ENCODE assay signal across 8 cellular contexts in the genomic region with DNA sequence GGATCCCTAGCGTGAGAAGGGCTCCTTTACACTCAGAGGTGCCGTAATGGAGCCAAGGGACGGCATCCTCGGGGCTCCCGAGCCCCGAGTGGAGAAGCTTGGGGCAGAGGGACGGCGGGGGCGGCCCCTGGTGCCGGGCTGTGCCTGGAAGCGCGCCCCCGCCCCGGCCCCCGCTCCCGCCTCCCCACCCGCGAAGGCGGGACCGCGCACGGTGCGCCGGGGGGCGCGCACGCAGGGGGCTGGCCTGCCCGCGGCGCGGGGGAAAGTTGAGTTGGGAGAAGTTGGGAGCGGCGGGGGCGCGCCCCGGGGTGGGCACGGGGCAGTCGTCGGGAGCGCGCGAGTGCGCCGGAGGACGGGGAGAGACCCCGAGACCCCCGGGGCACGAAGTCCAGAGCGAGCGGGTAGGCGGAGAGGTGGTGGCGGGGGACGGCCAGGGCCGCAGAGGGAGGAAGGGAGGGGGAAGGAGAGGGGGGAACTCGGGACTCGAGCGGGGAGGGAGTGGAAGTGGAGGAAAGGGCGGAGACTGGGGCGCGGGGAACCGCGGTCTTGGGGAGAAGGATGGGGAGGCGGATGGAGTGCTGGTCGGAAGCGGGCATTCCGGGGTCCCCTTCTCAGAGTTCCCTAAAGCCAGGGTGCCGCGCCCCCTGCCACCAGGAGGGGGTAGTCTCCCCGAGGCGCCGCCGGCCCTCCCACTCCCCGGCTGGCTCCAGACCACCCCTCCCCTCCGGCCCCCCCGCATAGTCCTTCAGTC. TPM values are rescaled to one million over a fixed set of nuclear protein-coding genes. Genes with fewer than 3 reads are reported as not detected.
DNase-seq lines count a peak whose midpoint lies in the region; FAIRE-seq and TF ChIP-seq lines count a peak whose summit lies in the region.

Gene SLC4A2 (plus strand): TSS at position 228 of the 751 bp plus-strand sequence. CDS start 2,399 bp downstream, outside the sequence.

- no peak for FAIRE-seq in bronchial epithelial cell (lab: Jason Lieb, UNC)

- H3K27me3 ChIP-seq in bronchial epithelial cell (ENCODE audit: control insufficient read depth, insufficient read depth, low read length), result no peaks in the 10 kb centered on the region

- DNase-seq in GM10266 (ENCODE audit: extremely low spot score), result peak; percentile 93
- DNase-seq in HCEC 1CT, result peak; percentile 75
- peak; percentile 63 for DNase-seq in NCI-H146 (lab: John Stamatoyannopoulos, UW)
- DNase-seq in bronchial epithelial cell (ENCODE audit: low read depth), result no peak
- peak; percentile 80 for DNase-seq in iPS-NIHi7 (ENCODE audit: extremely low spot score)
- DNase-seq in OCI-M2 (lab: John Stamatoyannopoulos, UW; ENCODE audit: unreplicated experiment), result no peak

- peaks cover 4% of the 10 kb centered on the region for H3K36me3 ChIP-seq in bronchial epithelial cell (ENCODE audit: control insufficient read depth, insufficient read depth, low read length)

- TF ChIP-seq CTCF in GM10266 (IDR thresholded peaks at IDR 0.05; ENCODE audit: control insufficient read depth, insufficient read depth, low read depth, missing control alignments) (peak; percentile 48), WI38 (IDR thresholded peaks at IDR 0.05; ENCODE audit: low read depth, low read length) (peak; percentile 45; the same call in 1 of the 2 replicates), bronchial epithelial cell (IDR thresholded peaks at IDR 0.05; ENCODE audit: insufficient read depth, low read length, severe bottlenecking) (peak; percentile 50)

- peak within 1 kb of the TSS; percentile 79 to 98 (median 92) for H3K27ac ChIP-seq in skin epidermis

- peak within 1 kb of the TSS; percentile 86 for H3K4me3 ChIP-seq in WI38 (ENCODE audit: low read depth, low read length)
- peak within 1 kb of the TSS; percentile 48 for H3K4me3 ChIP-seq in bronchial epithelial cell (ENCODE audit: low read depth, low read length)
- peak within 1 kb of the TSS; percentile 61 to 95 (median 76) for H3K4me3 ChIP-seq in skin epidermis

RNA-seq across cellular contexts. Expression of gene SLC4A2, which starts in this region (rescaled TPM):
- 33.2 and 38.9 TPM in 2 replicates for total RNA-seq in bronchial epithelial cell

Comparison
In these comparisons a context has a peak if more than half of its experiments do, and no peak if none do; other contexts are left out.
1. DNase-seq: peak in GM10266 (single experiment), HCEC 1CT (single experiment), NCI-H146 (single experiment) and iPS-NIHi7 (single experiment); none in bronchial epithelial cell (single experiment) and OCI-M2 (single experiment).
2. Peak in every context shown above with its lines, with median percentiles within 50 percentile points of each other: CTCF ChIP-seq and H3K4me3 ChIP-seq.